Comparison of ENCODE assay signal across 1 cellular context in the genomic region with DNA sequence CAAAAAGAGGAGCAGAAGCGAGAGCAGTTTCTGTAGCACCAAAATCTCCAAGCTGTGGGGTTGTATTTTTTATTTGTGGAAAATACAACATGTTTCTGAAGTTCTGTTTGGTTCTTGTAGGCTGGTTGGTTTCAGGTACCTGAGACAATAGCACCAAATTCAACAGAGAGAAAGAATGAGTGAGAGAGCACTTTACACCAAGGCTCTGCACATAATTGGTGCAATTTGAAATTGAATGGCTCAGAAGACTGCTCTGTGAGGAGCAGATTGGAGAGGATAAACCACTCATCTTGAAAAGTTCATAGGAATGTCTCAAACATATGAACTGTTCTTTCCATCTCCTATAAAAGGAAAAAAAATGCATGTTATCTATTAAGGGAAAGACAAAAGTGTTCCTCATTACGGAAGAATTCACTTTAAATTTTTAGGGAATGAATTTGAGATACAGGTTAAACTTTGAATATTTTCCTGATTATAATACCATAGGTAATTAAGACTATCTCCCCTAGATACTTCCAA.
TF ChIP-seq lines count a peak whose summit lies in the region.

No MANE protein-coding gene starts in this region.

TF ChIP-seq in GM23338, 12 proteins besides CTCF, POLR2A, EP300 and RAD21 (continued from another document):
- TF ChIP-seq ZNF331 (CRISPR knock-in tag; IDR thresholded peaks at IDR 0.05; ENCODE audit: low read depth), result no peak
TF ChIP-seq in GM23338: peak in this region for 0.
